In genomic region chr4:55397521-55398321, GRCh38 we compare ENCODE assay signal across 8 cellular contexts. TPM values are rescaled to one million over a fixed set of nuclear protein-coding genes. Genes with fewer than 3 reads are reported as not detected.
DNase-seq lines count a peak whose midpoint lies in the region; ATAC-seq and TF ChIP-seq lines count a peak whose summit lies in the region.

No MANE protein-coding gene starts in this region.

- no peaks in the 10 kb centered on the region for H3K9me3 ChIP-seq in CD8-positive, alpha-beta T cell (ENCODE audit: low read length)
- no peaks in the 10 kb centered on the region for H3K9me3 ChIP-seq in iPS-15b (ENCODE audit: control insufficient read depth, insufficient read depth, low read length)
- no peaks in the 10 kb centered on the region for H3K9me3 ChIP-seq in smooth muscle cell (replicated peaks; ENCODE audit: low read depth)

- peak overlapping the region; percentile 82 for H3K9ac ChIP-seq in iPS-15b (ENCODE audit: low read depth, low read length)
- peak overlapping the region; percentile 94 for H3K9ac ChIP-seq in smooth muscle cell (ENCODE audit: low read depth)

- H4K20me1 ChIP-seq in smooth muscle cell (ENCODE audit: low read depth): peaks cover 62% of the 10 kb centered on the region

- no peak overlapping the region for H3K4me3 ChIP-seq in CD8-positive, alpha-beta T cell (ENCODE audit: low read depth, low read length)
- H3K4me3 ChIP-seq in iPS-15b (ENCODE audit: low read depth, low read length): peak overlapping the region; percentile 98
- peak overlapping the region; percentile 92 for H3K4me3 ChIP-seq in smooth muscle cell

- WGBS in smooth muscle cell (ENCODE audit: low lambda C conversion rate): 5% methylated on average over 15 of the region's 15 CpGs

- H3F3A ChIP-seq in smooth muscle cell (ENCODE audit: low read depth): peaks cover 27% of the 10 kb centered on the region

- H3K79me2 ChIP-seq in smooth muscle cell (ENCODE audit: low read depth): peaks cover 66% of the 10 kb centered on the region

- H2AFZ ChIP-seq in smooth muscle cell (ENCODE audit: low read depth): no peak overlapping the region

- no peaks in the 10 kb centered on the region for H3K9me3 Mint-ChIP-seq in CD8-positive, alpha-beta T cell
- no peaks in the 10 kb centered on the region for H3K9me3 Mint-ChIP-seq in activated naive CD8-positive, alpha-beta T cell (ENCODE audit: low read depth)

- peak overlapping the region; percentile 97 for H3K4me2 ChIP-seq in smooth muscle cell

- DNase-seq in CD8-positive, alpha-beta T cell: no peak
- DNase-seq in HT1080 (ENCODE audit: low read depth) (peak; percentile 18), smooth muscle cell (lab: John Stamatoyannopoulos, UW; ENCODE audit: unreplicated experiment) (no peak), NCI-H2227 treated with DMSO at 0.1 percent for 48 hours (lab: John Stamatoyannopoulos, UW) (no peak)

- peaks cover 46% of the 10 kb centered on the region for H3K4me1 Mint-ChIP-seq in CD8-positive, alpha-beta T cell (ENCODE audit: low read depth)
- peaks cover 48% of the 10 kb centered on the region for H3K4me1 Mint-ChIP-seq in activated naive CD8-positive, alpha-beta T cell (ENCODE audit: low read depth)

- H3K4me1 ChIP-seq in CD8-positive, alpha-beta T cell (ENCODE audit: insufficient read depth, low read length): peaks cover 36% of the 10 kb centered on the region
- H3K4me1 ChIP-seq in iPS-15b (ENCODE audit: control insufficient read depth, insufficient read depth, low read length) (peaks cover 4% of the 10 kb centered on the region), smooth muscle cell (ENCODE audit: low read depth) (peaks cover 27% of the 10 kb centered on the region)

- no peaks in the 10 kb centered on the region for H3K27me3 Mint-ChIP-seq in CD8-positive, alpha-beta T cell (ENCODE audit: low read depth)
- no peaks in the 10 kb centered on the region for H3K27me3 Mint-ChIP-seq in activated naive CD8-positive, alpha-beta T cell

- CTCF ChIA-PET in CD8-positive, alpha-beta T cell (lab: Charles Lee): interaction anchor here (1.2 kb wide), 1 partner anchor 12 kb away, joined by 7 read pairs; no protein-coding TSS in a partner anchor

- intact Hi-C loops in CD8-positive, alpha-beta T cell (cut with DNase I, micrococcal nuclease): loop anchor here (2.0 to 10.0 kb wide), 10 partner anchors 40 to 1583 kb away; partner anchors contain the start of genes CEP135 (in 1 of the 2), CHIC2 (in 1 of the 2), CLOCK (in 1 of the 2) and EXOC1 (in 1 of the 2)

- no peaks in the 10 kb centered on the region for H3K36me3 ChIP-seq in CD8-positive, alpha-beta T cell (ENCODE audit: insufficient read depth, low read length)
- H3K36me3 ChIP-seq in iPS-15b (ENCODE audit: control insufficient read depth, insufficient read depth, low read length) (peaks cover 2% of the 10 kb centered on the region), smooth muscle cell (ENCODE audit: low read depth) (peaks cover 4% of the 10 kb centered on the region)

- H3K4me3 Mint-ChIP-seq in CD8-positive, alpha-beta T cell: peak overlapping the region; percentile 81
- peak overlapping the region; percentile 92 for H3K4me3 Mint-ChIP-seq in activated naive CD8-positive, alpha-beta T cell

- no peak for TF ChIP-seq CTCF in CD8-positive, alpha-beta T cell (IDR thresholded peaks at IDR 0.05)
- no peak for TF ChIP-seq CTCF in smooth muscle cell (IDR thresholded peaks at IDR 0.05; ENCODE audit: borderline replicate concordance, insufficient read depth, poor library complexity, severe bottlenecking)

- H3K36me3 Mint-ChIP-seq in CD8-positive, alpha-beta T cell: peaks cover 20% of the 10 kb centered on the region
- peaks cover 7% of the 10 kb centered on the region for H3K36me3 Mint-ChIP-seq in activated naive CD8-positive, alpha-beta T cell

- H3K27me3 ChIP-seq in CD8-positive, alpha-beta T cell (ENCODE audit: insufficient read depth, low read length): no peaks in the 10 kb centered on the region
- no peaks in the 10 kb centered on the region for H3K27me3 ChIP-seq in iPS-15b (ENCODE audit: control insufficient read depth, insufficient read depth, low read length)
- no peaks in the 10 kb centered on the region for H3K27me3 ChIP-seq in smooth muscle cell (ENCODE audit: low read depth)

- no peak overlapping the region for H3K27ac ChIP-seq in CD8-positive, alpha-beta T cell (ENCODE audit: low read depth, low read length)
- H3K27ac ChIP-seq in smooth muscle cell (ENCODE audit: low read depth): peak overlapping the region; percentile 96

- POLR2A ChIA-PET in CD8-positive, alpha-beta T cell (lab: Charles Lee): interaction anchor here (1.0 to 1.5 kb wide), 2 partner anchors 12 to 149 kb away, joined by 3 to 6 read pairs; partner anchors contain the start of gene CLOCK

- ATAC-seq in CD8-positive, alpha-beta T cell: no peak
- ATAC-seq in GM21619 (IDR thresholded peaks at IDR 0.05; ENCODE audit: unreplicated experiment): no peak
- ATAC-seq in HG03095 (IDR thresholded peaks at IDR 0.05; ENCODE audit: unreplicated experiment): no peak

- H3K27ac Mint-ChIP-seq in CD8-positive, alpha-beta T cell: peak overlapping the region; percentile 86
- peak overlapping the region; percentile 80 for H3K27ac Mint-ChIP-seq in activated naive CD8-positive, alpha-beta T cell

RNA-seq across cellular contexts. Expression of gene TMEM165, which starts 2.0 kb away (rescaled TPM):
- total RNA-seq in CD8-positive, alpha-beta T cell: 10 to 100 TPM; 31.0 to 31.5 TPM
- total RNA-seq in HT1080 (2014; rRNA removed; shearing (Covaris generic)): 112 and 134 TPM in 2 replicates
- polyA plus RNA-seq in HT1080 (2015; cell fraction: cytosol; rRNA removed): 110 and 117 TPM in 2 replicates
- 132 and 153 TPM in 2 replicates for polyA plus RNA-seq in HT1080 (2015; cell fraction: nucleus; rRNA removed)
- 235 and 266 TPM in 2 replicates for total RNA-seq in smooth muscle cell
- 167 and 178 TPM in 2 replicates for polyA plus RNA-seq in smooth muscle cell

RNA-seq across cellular contexts. Expression of gene SRD5A3, which starts 51.7 kb away (rescaled TPM):
- 1 to 10 TPM; 1.1 TPM for total RNA-seq in CD8-positive, alpha-beta T cell
- 11.8 and 18.3 TPM in 2 replicates for total RNA-seq in HT1080 (2014; rRNA removed; shearing (Covaris generic))
- 9.2 and 9.8 TPM in 2 replicates for polyA plus RNA-seq in HT1080 (2015; cell fraction: cytosol; rRNA removed)
- polyA plus RNA-seq in HT1080 (2015; cell fraction: nucleus; rRNA removed): 4.6 and 8.8 TPM in 2 replicates
- 9.9 and 18.1 TPM in 2 replicates for total RNA-seq in smooth muscle cell
- 33.2 and 37.3 TPM in 2 replicates for polyA plus RNA-seq in smooth muscle cell
